ENCODE assay signal across 24 cellular contexts in the genomic region with DNA sequence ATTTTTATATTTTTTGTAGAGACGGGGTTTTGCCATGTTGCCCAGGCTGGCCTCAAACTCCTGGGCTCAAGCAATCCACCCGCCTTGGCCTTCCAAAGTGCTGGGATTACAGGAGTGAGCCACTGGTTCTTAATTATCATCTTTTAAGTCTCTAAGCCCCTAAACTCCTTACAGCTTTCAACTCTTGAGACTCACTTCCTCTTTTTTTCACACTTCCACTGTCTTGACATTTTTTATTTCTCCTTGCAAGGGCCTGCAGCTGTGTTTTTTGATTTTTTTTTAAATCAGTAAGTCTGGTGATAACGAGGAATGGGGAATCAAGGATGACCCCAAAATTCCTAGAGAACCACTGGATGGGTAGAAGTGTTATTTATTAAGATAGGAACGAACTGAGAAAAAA. TPM values are rescaled to one million over a fixed set of nuclear protein-coding genes. Genes with fewer than 3 reads are reported as not detected.
A peak's percentile ranks its signal among the peaks of the same experiment; 100 is the strongest.
DNase-seq lines count a peak whose midpoint lies in the region; ATAC-seq and TF ChIP-seq lines count a peak whose summit lies in the region.
"Had no signal": no experiment of that assay in that cellular context is flagged by ENCODE, and none has a peak within 500 bp of the region (broad histone marks: within the 10 kb centered on the region; RNA-seq: fewer than 3 reads in every experiment).

No MANE protein-coding gene starts in this region.

- intact Hi-C loops in activated B cell treated with CpG ODN at 0.5 μM for 24 hours (cut with micrococcal nuclease) = no loop called here

- peak overlapping the region in 9 of 11 experiments; percentile 7 to 88 (median 48); a peak in 12 of 22 replicates for H3K4me2 ChIP-seq in BLaER1 treated with 17β-estradiol and CSF1 and Interleukin-3, amounts not matched to agents 10 nM and 100 nM
- H3K4me2 ChIP-seq: A549 had no signal

- TF ChIP-seq CTCF in activated B cell treated with CpG ODN at 0.5 μM for 24 hours (IDR thresholded peaks at IDR 0.05) = no peak
- TF ChIP-seq CTCF in glutamatergic neuron (IDR thresholded peaks at IDR 0.05; ENCODE audit: partially characterized antibody, unreplicated experiment) = no peak

- CTCF ChIA-PET in activated B cell treated with CpG ODN at 0.5 μM for 24 hours (lab: Charles Lee) = no interaction called here

- no peaks in the 10 kb centered on the region for H3K27me3 ChIP-seq in BLaER1 treated with 17β-estradiol and CSF1 and Interleukin-3, amounts not matched to agents 10 nM and 100 nM
- H3K27me3 ChIP-seq: upper lobe of left lung had no signal

- peaks cover 20 to 58% (median 33%) of the 10 kb centered on the region in 10 experiments for H3K4me1 ChIP-seq in BLaER1 treated with 17β-estradiol and CSF1 and Interleukin-3, amounts not matched to agents 10 nM and 100 nM

- no peak overlapping the region for H3K4me3 ChIP-seq in BLaER1 treated with 17β-estradiol and CSF1 and Interleukin-3, amounts not matched to agents 10 nM and 100 nM
- H3K4me3 ChIP-seq: A549, GM23248, upper lobe of left lung had no signal

- POLR2A ChIA-PET in activated B cell treated with CpG ODN at 0.5 μM for 24 hours (lab: Charles Lee) = no interaction called here

- H3K9me3 ChIP-seq in BLaER1 treated with 17β-estradiol and CSF1 and Interleukin-3, amounts not matched to agents 10 nM and 100 nM (replicated peaks in 1 of 11) = peaks cover 28 to 38% (median 29%) of the 10 kb centered on the region in 11 experiments
- H3K9me3 ChIP-seq: upper lobe of left lung had no signal

- H3K36me3 Mint-ChIP-seq in activated B cell treated with CpG ODN at 0.5 μM for 24 hours (ENCODE audit: low read depth) = no peaks in the 10 kb centered on the region
- H3K36me3 Mint-ChIP-seq in glutamatergic neuron (ENCODE audit: unreplicated experiment) = peaks cover 8% of the 10 kb centered on the region

- H3K27me3 Mint-ChIP-seq in activated B cell treated with CpG ODN at 0.5 μM for 24 hours = no peaks in the 10 kb centered on the region
- peaks cover 2% of the 10 kb centered on the region for H3K27me3 Mint-ChIP-seq in glutamatergic neuron (ENCODE audit: unreplicated experiment)
- H3K27me3 Mint-ChIP-seq: activated CD4-positive, alpha-beta memory T cell treated with anti-CD3 and anti-CD28 coated beads for 36 hours; activated naive CD8-positive, alpha-beta T cell treated with anti-CD3 and anti-CD28 coated beads, Interleukin-2, amount 10 ng/mL, durations not matched to agents 7 days and 5 days had no signal

- H3K4me3 Mint-ChIP-seq in activated B cell treated with CpG ODN at 0.5 μM for 24 hours = no peak overlapping the region
- no peak overlapping the region for H3K4me3 Mint-ChIP-seq in glutamatergic neuron (ENCODE audit: unreplicated experiment)
- H3K4me3 Mint-ChIP-seq: activated CD4-positive, alpha-beta memory T cell treated with anti-CD3 and anti-CD28 coated beads for 36 hours; activated naive CD8-positive, alpha-beta T cell treated with anti-CD3 and anti-CD28 coated beads, Interleukin-2, amount 10 ng/mL, durations not matched to agents 7 days and 5 days; activated T-cell treated with anti-CD3 and anti-CD28 coated beads, Interleukin-2, amount 50 U/mL, for 72 hours; CD8-positive, alpha-beta T cell; nephron progenitor cell had no signal

- peak; percentile 39 for ATAC-seq in GM19351 (IDR thresholded peaks at IDR 0.05; ENCODE audit: unreplicated experiment)
- no peak for ATAC-seq in activated B cell treated with CpG ODN at 0.5 μM for 24 hours (ENCODE audit: low read depth)
- ATAC-seq in HG02840 (IDR thresholded peaks at IDR 0.05; ENCODE audit: low FRiP score, unreplicated experiment) = no peak
- ATAC-seq in GM21423 (IDR thresholded peaks at IDR 0.05; ENCODE audit: unreplicated experiment) = no peak
- ATAC-seq: A549; activated T-cell treated with anti-CD3 and anti-CD28 coated beads, Interleukin-2, amount 50 U/mL, for 72 hours; CD8-positive, alpha-beta T cell had no signal

- H3K9me3 Mint-ChIP-seq in activated B cell treated with CpG ODN at 0.5 μM for 24 hours = peaks cover 19% of the 10 kb centered on the region
- peaks cover 4% of the 10 kb centered on the region for H3K9me3 Mint-ChIP-seq in glutamatergic neuron (ENCODE audit: unreplicated experiment)

- peaks cover 0 to 6% (median 0%) of the 10 kb centered on the region in 11 experiments; a peak in 1 of 22 replicates for H3K36me3 ChIP-seq in BLaER1 treated with 17β-estradiol and CSF1 and Interleukin-3, amounts not matched to agents 10 nM and 100 nM
- H3K36me3 ChIP-seq: upper lobe of left lung had no signal

- no peaks in the 10 kb centered on the region for H4K20me1 ChIP-seq in BLaER1 treated with 17β-estradiol and CSF1 and Interleukin-3, amounts not matched to agents 10 nM and 100 nM

- no peak overlapping the region for H3K9ac ChIP-seq in BLaER1 treated with 17β-estradiol and CSF1 and Interleukin-3, amounts not matched to agents 10 nM and 100 nM
- H3K9ac ChIP-seq: GM23248 had no signal

- H3K4me1 Mint-ChIP-seq in activated B cell treated with CpG ODN at 0.5 μM for 24 hours (peaks cover 22% of the 10 kb centered on the region), glutamatergic neuron (ENCODE audit: low read depth, unreplicated experiment) (no peaks in the 10 kb centered on the region)
- H3K4me1 Mint-ChIP-seq: nephron progenitor cell had no signal

- DNase-seq in MV-4-11 (lab: John Stamatoyannopoulos, UW) = peak; percentile 93
- no peak for DNase-seq in activated B cell treated with CpG ODN at 0.5 μM for 24 hours
- DNase-seq in glutamatergic neuron = no peak
- DNase-seq in DMS153 treated with DMSO at 0.1 percent for 48 hours (lab: John Stamatoyannopoulos, UW; ENCODE audit: unreplicated experiment) = no peak
- DNase-seq: activated CD4-positive, alpha-beta memory T cell treated with anti-CD3 and anti-CD28 coated beads for 36 hours; activated naive CD8-positive, alpha-beta T cell treated with anti-CD3 and anti-CD28 coated beads, Interleukin-2, amount 10 ng/mL, durations not matched to agents 7 days and 5 days; activated T-cell treated with anti-CD3 and anti-CD28 coated beads, Interleukin-2, amount 50 U/mL, for 72 hours; CD8-positive, alpha-beta T cell; GM23248; head of caudate nucleus; mammary epithelial cell; NCI-H1694; NCI-H345; nephron progenitor cell; stimulated activated CD4-positive, alpha-beta T cell treated with anti-CD3 and anti-CD28 coated beads, Interleukin-12 subunit alpha, Interleukin-12 subunit beta, amount 100 ng/mL, for 4 hours; stimulated activated naive CD4-positive, alpha-beta T cell treated with Interleukin-2 at 50 U/mL for 16 hours; upper lobe of left lung had no signal

- H3K27ac ChIP-seq in BLaER1 treated with 17β-estradiol and CSF1 and Interleukin-3, amounts not matched to agents 10 nM and 100 nM = 0 out of 22 replicates have a peak overlapping the region, but pooled peaks of 1 of the 11 experiments have one; percentile 31
- H3K27ac ChIP-seq: A549, GM23248 had no signal

- peak overlapping the region; percentile 20 for H3K27ac Mint-ChIP-seq in activated B cell treated with CpG ODN at 0.5 μM for 24 hours
- H3K27ac Mint-ChIP-seq in glutamatergic neuron (ENCODE audit: unreplicated experiment) = no peak overlapping the region
- H3K27ac Mint-ChIP-seq: activated CD4-positive, alpha-beta memory T cell treated with anti-CD3 and anti-CD28 coated beads for 36 hours; activated naive CD8-positive, alpha-beta T cell treated with anti-CD3 and anti-CD28 coated beads, Interleukin-2, amount 10 ng/mL, durations not matched to agents 7 days and 5 days; activated T-cell treated with anti-CD3 and anti-CD28 coated beads, Interleukin-2, amount 50 U/mL, for 72 hours; CD8-positive, alpha-beta T cell; nephron progenitor cell had no signal

RNA-seq across cellular contexts. Expression of a gene that starts 8.6 kb away (rescaled TPM):
- 0.05 TPM in 1 of 2 replicates, not detected in the other for total RNA-seq in activated B cell treated with CpG ODN at 0.5 μM for 24 hours
- not detected for total RNA-seq in glutamatergic neuron (ENCODE audit: unreplicated experiment)
- total RNA-seq: activated CD4-positive, alpha-beta memory T cell treated with anti-CD3 and anti-CD28 coated beads for 36 hours; activated T-cell treated with anti-CD3 and anti-CD28 coated beads, Interleukin-2, amount 50 U/mL, for 72 hours; CD8-positive, alpha-beta T cell; dermis microvascular lymphatic vessel endothelial cell; GM23248; LHCN-M2; mammary epithelial cell had no signal

RNA-seq across cellular contexts. Expression of a gene that starts 29.7 kb away (rescaled TPM):
- total RNA-seq in activated B cell treated with CpG ODN at 0.5 μM for 24 hours (0.71 and 1.2 TPM in 2 replicates), glutamatergic neuron (ENCODE audit: unreplicated experiment) (not detected)
- total RNA-seq: CD8-positive, alpha-beta T cell; dermis microvascular lymphatic vessel endothelial cell; GM23248; LHCN-M2; mammary epithelial cell had no signal
